In genomic region chr11:10639350-10639749, GRCh38 we compare ENCODE assay signal across 16 cellular contexts. TPM values are rescaled to one million over a fixed set of nuclear protein-coding genes. Genes with fewer than 3 reads are reported as not detected.
DNase-seq lines count a peak whose midpoint lies in the region; ATAC-seq and TF ChIP-seq lines count a peak whose summit lies in the region.
"Had no signal": no experiment of that assay in that cellular context is flagged by ENCODE, and none has a peak within 500 bp of the region (broad histone marks: within the 10 kb centered on the region; RNA-seq: fewer than 3 reads in every experiment).

No MANE protein-coding gene starts in this region.

- peaks cover 46% of the 10 kb centered on the region for H3K4me1 Mint-ChIP-seq in neural progenitor cell
- H3K4me1 Mint-ChIP-seq: activated naive CD4-positive, alpha-beta T cell treated with anti-CD3 and anti-CD28 coated beads, Interleukin-2, amount 50 U/mL, for 24 hours had no signal

- H4K20me1 ChIP-seq in neural progenitor cell (ENCODE audit: low read depth): no peaks in the 10 kb centered on the region

- ATAC-seq in GM21515 (IDR thresholded peaks at IDR 0.05; ENCODE audit: unreplicated experiment): no peak

- peak overlapping the region; percentile 9 for H3K4me2 ChIP-seq in neural progenitor cell

- no peaks in the 10 kb centered on the region for H3K79me2 ChIP-seq in neural progenitor cell (ENCODE audit: low read depth)

- TF ChIP-seq CTCF in coronary artery (IDR thresholded peaks at IDR 0.05) (no peak), neural progenitor cell (IDR thresholded peaks at IDR 0.05) (no peak)

- peaks cover 3% of the 10 kb centered on the region for H3K9me3 Mint-ChIP-seq in neural progenitor cell
- H3K9me3 Mint-ChIP-seq: activated naive CD4-positive, alpha-beta T cell treated with anti-CD3 and anti-CD28 coated beads, Interleukin-2, amount 50 U/mL, for 24 hours had no signal

- H3K27me3 Mint-ChIP-seq in neural progenitor cell (ENCODE audit: insufficient read depth, low read depth): no peaks in the 10 kb centered on the region

- no peak overlapping the region for H3K4me3 ChIP-seq in coronary artery
- no peak overlapping the region for H3K4me3 ChIP-seq in neural progenitor cell
- H3K4me3 ChIP-seq: cardiac muscle cell had no signal

- H3K9me3 ChIP-seq in neural progenitor cell (ENCODE audit: low read depth): no peaks in the 10 kb centered on the region

- H2AFZ ChIP-seq in neural progenitor cell (replicated peaks): no peak overlapping the region

- peak; percentile 52 for DNase-seq in Ammon's horn (ENCODE audit: low spot score)
- peak; percentile 84 for DNase-seq in MV-4-11 (lab: John Stamatoyannopoulos, UW)
- DNase-seq in coronary artery (ENCODE audit: low spot score): no peak
- DNase-seq in neural progenitor cell (ENCODE audit: low spot score): no peak
- no peak for DNase-seq in NCI-H2081 treated with DMSO at 0.1 percent for 48 hours (lab: John Stamatoyannopoulos, UW)
- DNase-seq in cerebellum (ENCODE audit: low spot score): no peak
- DNase-seq in NCI-H1092 (lab: John Stamatoyannopoulos, UW): no peak
- DNase-seq: activated CD8-positive, alpha-beta memory T cell treated with anti-CD3 and anti-CD28 coated beads, Interleukin-2, amount 50 U/mL, for 4 hours; GF-D8; glutamatergic neuron; NCI-H345; stimulated activated CD4-positive, alpha-beta T cell treated with anti-CD3 and anti-CD28 coated beads, Interleukin-4, amount 100 ng/mL, for 24 hours; T-helper 1 cell had no signal

- H3K27ac ChIP-seq in coronary artery (peak overlapping the region; percentile 60 to 82), neural progenitor cell (peak overlapping the region; percentile 56)
- H3K27ac ChIP-seq: cardiac muscle cell had no signal

- no peak overlapping the region for H3K9ac ChIP-seq in neural progenitor cell

- no peaks in the 10 kb centered on the region for H3K36me3 ChIP-seq in neural progenitor cell
- H3K36me3 ChIP-seq: cardiac muscle cell had no signal

- H3K4me3 Mint-ChIP-seq in neural progenitor cell: peak overlapping the region; percentile 4
- H3K4me3 Mint-ChIP-seq: activated naive CD4-positive, alpha-beta T cell treated with anti-CD3 and anti-CD28 coated beads, Interleukin-2, amount 50 U/mL, for 24 hours had no signal

- H3K27me3 ChIP-seq in neural progenitor cell: no peaks in the 10 kb centered on the region
- H3K27me3 ChIP-seq: cardiac muscle cell had no signal

- peak overlapping the region; percentile 92 for H3K27ac Mint-ChIP-seq in neural progenitor cell
- H3K27ac Mint-ChIP-seq: activated naive CD4-positive, alpha-beta T cell treated with anti-CD3 and anti-CD28 coated beads, Interleukin-2, amount 50 U/mL, for 24 hours had no signal

- H3K36me3 Mint-ChIP-seq in neural progenitor cell: no peaks in the 10 kb centered on the region
- H3K36me3 Mint-ChIP-seq: activated naive CD4-positive, alpha-beta T cell treated with anti-CD3 and anti-CD28 coated beads, Interleukin-2, amount 50 U/mL, for 24 hours had no signal

- peaks cover 6% of the 10 kb centered on the region for H3F3A ChIP-seq in neural progenitor cell (ENCODE audit: low read depth)

- H3K4me1 ChIP-seq in neural progenitor cell: peaks cover 23% of the 10 kb centered on the region

RNA-seq across cellular contexts. Expression of gene IRAG1, which starts 54.2 kb away (rescaled TPM):
- 5.2 and 5.9 TPM in 2 replicates for total RNA-seq in neural progenitor cell (ENCODE audit: low replicate concordance)
- total RNA-seq in cerebellum: 6.7 TPM

Comparison
In these comparisons a context has a peak if more than half of its experiments do, and no peak if none do; other contexts are left out.
1. DNase-seq: peak in Ammon's horn (single experiment) and MV-4-11 (single experiment); none in coronary artery (single experiment), neural progenitor cell (single experiment), NCI-H2081 treated with DMSO at 0.1 percent for 48 hours (single experiment), cerebellum (single experiment) and NCI-H1092 (single experiment).